Comparison of ENCODE assay signal across 10 cellular contexts in the genomic region with DNA sequence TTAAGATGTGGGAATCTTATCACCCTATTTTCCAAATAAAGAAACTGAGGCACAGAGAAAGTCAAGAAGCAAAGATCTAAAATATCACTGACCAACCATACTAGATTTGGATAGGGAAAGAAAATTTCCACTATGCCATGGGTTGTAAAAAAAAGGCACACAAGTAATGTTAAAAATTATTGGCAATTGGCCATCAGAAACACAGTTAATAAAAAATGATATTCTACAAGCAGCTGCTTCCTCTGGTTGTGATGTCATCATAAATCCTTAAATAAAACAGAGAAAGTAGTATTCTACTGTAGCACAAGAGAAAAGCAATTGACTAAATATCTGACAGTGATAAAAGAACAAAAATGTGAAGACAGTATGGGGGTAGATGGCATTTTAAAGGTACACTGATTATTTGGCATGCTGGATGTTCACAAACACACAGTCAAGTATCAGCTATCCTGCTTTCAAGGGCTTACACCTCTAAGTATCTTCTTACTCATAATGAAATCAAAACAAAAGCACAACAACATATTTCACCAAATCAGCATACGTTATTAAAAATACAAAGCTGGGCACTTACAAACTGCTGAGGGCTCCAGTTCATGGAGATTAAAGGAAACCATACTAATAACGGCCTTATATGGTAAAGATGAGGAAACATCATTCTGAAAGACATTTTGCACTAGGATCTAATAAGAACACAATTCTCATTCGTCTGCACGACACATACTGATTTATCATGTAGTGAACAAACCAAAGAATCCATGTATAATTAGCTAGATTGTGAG. TPM values are rescaled to one million over a fixed set of nuclear protein-coding genes. Genes with fewer than 3 reads are reported as not detected.
DNase-seq lines count a peak whose midpoint lies in the region; ATAC-seq and TF ChIP-seq lines count a peak whose summit lies in the region.
"Had no signal": no experiment of that assay in that cellular context is flagged by ENCODE, and none has a peak within 500 bp of the region (broad histone marks: within the 10 kb centered on the region; RNA-seq: fewer than 3 reads in every experiment).

No MANE protein-coding gene starts in this region.

- peak overlapping the region in 3 of 5 donors; percentile 14 to 76 (median 63) for H3K27ac ChIP-seq in adrenal gland
- no peak overlapping the region for H3K27ac ChIP-seq in iPS-20b (ENCODE audit: low read length)
- peak overlapping the region in 4 of 5 donors; percentile 86 to 93 (median 90) for H3K27ac ChIP-seq in stomach

- WGBS in adrenal gland, 4 donors: 41 to 51% (median 44%) methylated on average over 4 of the region's 4 CpGs
- WGBS in stomach, 5 donors: 49 to 77% (median 68%) methylated on average over 4 of the region's 4 CpGs

- no peak for TF ChIP-seq EP300 in stomach (IDR thresholded peaks at IDR 0.05)

- H3K4me1 ChIP-seq in adrenal gland (replicated peaks in 1 of 2) (peaks cover 38 to 51% of the 10 kb centered on the region in 2 donors), iPS-20b (ENCODE audit: insufficient read depth, low read length) (peaks cover 34% of the 10 kb centered on the region), stomach (peaks cover 9 to 77% (median 52%) of the 10 kb centered on the region in 4 donors)

- H3K27me3 ChIP-seq in adrenal gland (no peaks in the 10 kb centered on the region), iPS-20b (ENCODE audit: insufficient read depth, low read length) (no peaks in the 10 kb centered on the region), stomach (no peaks in the 10 kb centered on the region)

- H3K4me3 ChIP-seq in adrenal gland (no peak overlapping the region), iPS-20b (ENCODE audit: low read length) (no peak overlapping the region), stomach (no peak overlapping the region)

- peak overlapping the region; percentile 44; the same call in 1 of the 2 replicates for H3K9ac ChIP-seq in iPS-20b (ENCODE audit: low read depth, low read length)

- TF ChIP-seq CTCF in adrenal gland (IDR thresholded peaks at IDR 0.05) (no peak), stomach (IDR thresholded peaks at IDR 0.05) (no peak)

- DNase-seq in LHCN-M2 (ENCODE audit: low read depth) (peak; percentile 72), adrenal gland (no peak), stomach (no peak), NOMO-1 (lab: John Stamatoyannopoulos, UW; ENCODE audit: unreplicated experiment in 2 of 2) (no peak), OCI-M1 (lab: John Stamatoyannopoulos, UW) (no peak), T-helper 9 cell (no peak)
- DNase-seq: DMS79 treated with DMSO at 0.1 percent for 48 hours; stimulated activated naive CD4-positive, alpha-beta T cell treated with Interleukin-2 at 50 U/mL for 16 hours had no signal

- H3K9me3 ChIP-seq in adrenal gland (replicated peaks in 1 of 3) (no peaks in the 10 kb centered on the region), iPS-20b (ENCODE audit: insufficient read depth, low read depth, low read length) (no peaks in the 10 kb centered on the region), stomach (no peaks in the 10 kb centered on the region)

- H3K36me3 ChIP-seq in adrenal gland (replicated peaks in 1 of 2) (no peaks in the 10 kb centered on the region), iPS-20b (ENCODE audit: insufficient read depth, low read depth, low read length) (no peaks in the 10 kb centered on the region), stomach (no peaks in the 10 kb centered on the region)

- no peak for ATAC-seq in GM18858 (IDR thresholded peaks at IDR 0.05; ENCODE audit: unreplicated experiment)

- TF ChIP-seq POLR2A in adrenal gland (IDR thresholded peaks at IDR 0.05): no peak
- TF ChIP-seq POLR2A in stomach (IDR thresholded peaks at IDR 0.05): no peak

- intact Hi-C loops in adrenal gland (cut with DNase I) (no loop called here), stomach (cut with DNase I; ENCODE audit: low total_unique reads) (no loop called here)

RNA-seq across cellular contexts. Expression of gene CORO1C, which starts 45.7 kb away (rescaled TPM):
- total RNA-seq in LHCN-M2 (2014; rRNA removed) (167 and 172 TPM in 2 replicates), adrenal gland (100 to 1,000 TPM in 2 of 8 donors, 10 to 100 TPM in 6; 57.3 to 124 (median 84.8) TPM), stomach (100 to 1,000 TPM; 143 to 392 (median 188) TPM)
- 306 TPM for polyA plus RNA-seq in LHCN-M2 (2012)
- polyA plus RNA-seq in adrenal gland (10 to 100 TPM; 17.4 to 57.1 (median 32.3) TPM), stomach (10 to 100 TPM; 27.4 to 45.4 (median 44.1) TPM)

RNA-seq across cellular contexts. Expression of gene SELPLG, which starts 52.0 kb away (rescaled TPM):
- total RNA-seq in LHCN-M2 (2014; rRNA removed) (1.5 and 2.1 TPM in 2 replicates), adrenal gland (10 to 100 TPM in 7 of 8 donors, 1 to 10 TPM in 1; 9.4 to 46.1 (median 16.0) TPM), stomach (1 to 10 TPM; 1.2 to 6.1 (median 2.4) TPM)
- polyA plus RNA-seq in LHCN-M2 (2012): 8.2 TPM
- polyA plus RNA-seq in adrenal gland (1 to 10 TPM; 3.3 to 4.8 (median 3.8) TPM), stomach (1 to 10 TPM; 1.7 to 4.1 (median 3.5) TPM)
